In genomic region chr1:25905680-25906643, GRCh38 we compare ENCODE assay signal across 8 cellular contexts. TPM values are rescaled to one million over a fixed set of nuclear protein-coding genes. Genes with fewer than 3 reads are reported as not detected.
DNase-seq lines count a peak whose midpoint lies in the region; ATAC-seq and TF ChIP-seq lines count a peak whose summit lies in the region.

Gene STMN1, minus strand, starts transcription at chr1:25906419. Its CDS starts 1,743 bp downstream, at chr1:25904676.

- peaks cover 14% of the 10 kb centered on the region for H3K4me1 ChIP-seq in mucosa of stomach (ENCODE audit: control insufficient read depth, insufficient read depth, low read length)

- no peaks in the 10 kb centered on the region for H3K9me3 ChIP-seq in mucosa of stomach (ENCODE audit: control insufficient read depth, low read length)

- peak within 1 kb of the TSS; percentile 89 for H3K4me3 ChIP-seq in epithelial cell of proximal tubule (ENCODE audit: low read depth, low read length)
- H3K4me3 ChIP-seq in mucosa of stomach (ENCODE audit: low read length) = peak within 1 kb of the TSS; percentile 53

- DNase-seq in DMS 273 (lab: John Stamatoyannopoulos, UW; ENCODE audit: unreplicated experiment) (peak; percentile 98), HuH-7.5 (ENCODE audit: low spot score) (peak; percentile 82), OCI-M1 (lab: John Stamatoyannopoulos, UW) (peak; percentile 97), epithelial cell of proximal tubule (ENCODE audit: low read depth) (no peak)
- DNase-seq in activated T-cell treated with anti-CD3 and anti-CD28 coated beads, Interleukin-2, amount 50 U/mL, for 1 hour = peak; percentile 91
- DNase-seq in stimulated activated CD8-positive, alpha-beta memory T cell treated with anti-CD3 and anti-CD28 coated beads, Interleukin-7, amount 100 ng/mL, for 1 hour (ENCODE audit: low read depth in 2 of 2) = peak; percentile 76

- peak; percentile 70 for ATAC-seq in GM21423 (IDR thresholded peaks at IDR 0.05; ENCODE audit: unreplicated experiment)

- TF ChIP-seq CTCF in epithelial cell of proximal tubule (conservative IDR thresholded peaks at IDR 0.05; ENCODE audit: low read depth, low read length) = no peak

- H3K36me3 ChIP-seq in mucosa of stomach (ENCODE audit: control insufficient read depth, insufficient read depth, low read length) = no peaks in the 10 kb centered on the region

- H3K27me3 ChIP-seq in mucosa of stomach (ENCODE audit: control insufficient read depth, insufficient read depth, low read length) = no peaks in the 10 kb centered on the region

- peak within 1 kb of the TSS; percentile 49 for H3K9ac ChIP-seq in mucosa of stomach (ENCODE audit: low read length)

RNA-seq across cellular contexts. Expression of gene STMN1, which starts in this region (rescaled TPM):
- 396 and 554 TPM in 2 replicates for total RNA-seq in epithelial cell of proximal tubule
